In genomic region chr1:22680736-22681135, GRCh38 we compare ENCODE assay signal across 15 cellular contexts. TPM values are rescaled to one million over a fixed set of nuclear protein-coding genes. Genes with fewer than 3 reads are reported as not detected.
"Had no signal": no experiment of that assay in that cellular context is flagged by ENCODE, and none has a peak within 500 bp of the region (broad histone marks: within the 10 kb centered on the region; RNA-seq: fewer than 3 reads in every experiment).

No MANE protein-coding gene starts in this region.

- DNase-seq: activated CD4-positive, alpha-beta T cell treated with anti-CD3 and anti-CD28 coated beads, Interleukin-2, amount 10 ng/mL, durations not matched to agents 7 days and 5 days; activated CD4-positive, CD25-positive, alpha-beta regulatory T cell; activated naive CD4-positive, alpha-beta T cell treated with anti-CD3 and anti-CD28 coated beads, Interleukin-2, amount 10 ng/mL, durations not matched to agents 7 days and 5 days; adrenal gland; central memory CD4-positive, alpha-beta T cell; thyroid gland had no signal

- H3K9ac ChIP-seq: parathyroid adenoma had no signal

- H3K79me2 ChIP-seq: parathyroid adenoma had no signal

- H3K4me2 ChIP-seq: smooth muscle cell had no signal

- H3K27ac ChIP-seq: adrenal gland, parathyroid adenoma, thyroid gland, vagina had no signal

- H3K9me3 ChIP-seq: adrenal gland, thyroid gland, vagina had no signal

- H3K4me3 ChIP-seq: adrenal gland, smooth muscle cell, thyroid gland, vagina had no signal

- H3K4me1 ChIP-seq: adrenal gland, parathyroid adenoma, thyroid gland, vagina had no signal

- H3K36me3 ChIP-seq: adrenal gland, thyroid gland, vagina had no signal

- H3K27me3 ChIP-seq: thyroid gland had no signal

- FAIRE-seq: keratinocyte, TTC549 had no signal

- H2AFZ ChIP-seq: parathyroid adenoma had no signal

RNA-seq across cellular contexts. Expression of gene C1QB, which starts 27.7 kb away (rescaled TPM):
- total RNA-seq: activated CD4-positive, alpha-beta T cell treated with anti-CD3 and anti-CD28 coated beads, Interleukin-2, amount 10 ng/mL, durations not matched to agents 7 days and 5 days; activated T-helper 2 cell treated with anti-CD3 and anti-CD28 coated beads, Interferon-gamma antibody, Interleukin-2, Interleukin-4, amounts not matched to agents 10 μg/mL and 5 μg/mL and 100 μg/mL, durations not matched to agents 14 hours and 24 hours and 36 hours; epithelial cell of proximal tubule; myocyte; neural crest cell; smooth muscle cell had no signal
- polyA plus RNA-seq: keratinocyte, smooth muscle cell had no signal

RNA-seq across cellular contexts. Expression of gene EPHB2, which starts 29.9 kb away (rescaled TPM):
- total RNA-seq: activated T-helper 2 cell treated with anti-CD3 and anti-CD28 coated beads, Interferon-gamma antibody, Interleukin-2, Interleukin-4, amounts not matched to agents 10 μg/mL and 5 μg/mL and 100 μg/mL, durations not matched to agents 14 hours and 24 hours and 36 hours had no signal

RNA-seq across cellular contexts. Expression of gene C1QC, which starts 37.3 kb away (rescaled TPM):
- total RNA-seq: activated CD4-positive, alpha-beta T cell treated with anti-CD3 and anti-CD28 coated beads, Interleukin-2, amount 10 ng/mL, durations not matched to agents 7 days and 5 days; activated T-helper 2 cell treated with anti-CD3 and anti-CD28 coated beads, Interferon-gamma antibody, Interleukin-2, Interleukin-4, amounts not matched to agents 10 μg/mL and 5 μg/mL and 100 μg/mL, durations not matched to agents 14 hours and 24 hours and 36 hours; epithelial cell of proximal tubule; myocyte; neural crest cell; smooth muscle cell had no signal
- polyA plus RNA-seq: keratinocyte, smooth muscle cell had no signal

RNA-seq across cellular contexts. Expression of gene C1QA, which starts 44.3 kb away (rescaled TPM):
- total RNA-seq: activated CD4-positive, alpha-beta T cell treated with anti-CD3 and anti-CD28 coated beads, Interleukin-2, amount 10 ng/mL, durations not matched to agents 7 days and 5 days; activated T-helper 2 cell treated with anti-CD3 and anti-CD28 coated beads, Interferon-gamma antibody, Interleukin-2, Interleukin-4, amounts not matched to agents 10 μg/mL and 5 μg/mL and 100 μg/mL, durations not matched to agents 14 hours and 24 hours and 36 hours; epithelial cell of proximal tubule; myocyte; neural crest cell; smooth muscle cell had no signal
- polyA plus RNA-seq: keratinocyte, smooth muscle cell had no signal
